In the genomic region with DNA sequence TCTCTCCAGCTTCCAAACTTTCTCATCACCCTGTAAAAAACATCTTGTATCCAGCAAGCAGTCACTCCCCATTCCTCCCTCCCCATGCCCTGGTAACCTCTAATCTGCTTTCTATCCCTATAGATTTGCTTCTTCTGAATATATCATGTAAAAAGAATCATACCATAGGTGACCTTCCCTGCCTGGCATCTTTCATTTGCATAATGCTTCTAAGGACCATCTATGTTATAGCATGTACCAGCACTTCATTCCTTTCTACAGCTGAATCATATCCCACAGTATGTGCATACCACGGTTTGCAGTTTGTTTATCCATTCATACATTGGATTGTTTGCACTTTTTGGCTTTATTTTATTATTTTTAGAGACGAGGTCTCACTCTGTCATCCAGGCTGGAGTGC, we compare ENCODE assay signal across 15 cellular contexts.
"Had no signal": no experiment of that assay in that cellular context is flagged by ENCODE, and none has a peak within 500 bp of the region (broad histone marks: within the 10 kb centered on the region; RNA-seq: fewer than 3 reads in every experiment).

No MANE protein-coding gene starts in this region.

- H3K36me3 Mint-ChIP-seq: activated CD4-positive, alpha-beta memory T cell treated with anti-CD3 and anti-CD28 coated beads for 36 hours; activated naive CD8-positive, alpha-beta T cell treated with anti-CD3 and anti-CD28 coated beads for 36 hours; naive thymus-derived CD8-positive, alpha-beta T cell; stimulated activated memory B cell treated with anti-CD40 and anti-IgM and Interleukin-4, amounts not matched to agents 10 μg/mL and 1 μg/mL and 100 μg/mL, for 72 hours had no signal

- H3K4me3 Mint-ChIP-seq: activated CD4-positive, alpha-beta memory T cell treated with anti-CD3 and anti-CD28 coated beads for 36 hours; activated naive CD8-positive, alpha-beta T cell treated with anti-CD3 and anti-CD28 coated beads for 36 hours; activated T-helper 17 cell treated with anti-CD3 and anti-CD28 coated beads, Interleukin-2, amount 50 U/mL, for 72 hours; naive thymus-derived CD8-positive, alpha-beta T cell; stimulated activated memory B cell treated with anti-CD40 and anti-IgM and Interleukin-4, amounts not matched to agents 10 μg/mL and 1 μg/mL and 100 μg/mL, for 72 hours had no signal

- H3K27me3 ChIP-seq: gastroesophageal sphincter, heart left ventricle had no signal

- DNase-seq: activated CD4-positive, alpha-beta memory T cell treated with anti-CD3 and anti-CD28 coated beads for 36 hours; activated CD4-positive, alpha-beta T cell treated with anti-CD3 and anti-CD28 coated beads for 4 hours; activated naive CD4-positive, alpha-beta T cell; activated naive CD8-positive, alpha-beta T cell treated with anti-CD3 and anti-CD28 coated beads for 36 hours; amygdala; heart left ventricle; kidney glomerular epithelial cell; mesenchymal stem cell; naive thymus-derived CD8-positive, alpha-beta T cell; stimulated activated CD4-positive, alpha-beta T cell treated with anti-CD3 and anti-CD28 coated beads, Interleukin-4, amount 100 ng/mL, for 4 hours; T-helper 2 cell had no signal

- ATAC-seq: activated T-helper 17 cell treated with anti-CD3 and anti-CD28 coated beads, Interleukin-2, amount 50 U/mL, for 72 hours; gastroesophageal sphincter; naive thymus-derived CD8-positive, alpha-beta T cell; stimulated activated memory B cell treated with anti-CD40 and anti-IgM and Interleukin-4, amounts not matched to agents 10 μg/mL and 1 μg/mL and 100 μg/mL, for 72 hours had no signal

- H3K27me3 Mint-ChIP-seq: activated CD4-positive, alpha-beta memory T cell treated with anti-CD3 and anti-CD28 coated beads for 36 hours; activated naive CD8-positive, alpha-beta T cell treated with anti-CD3 and anti-CD28 coated beads for 36 hours; activated T-helper 17 cell treated with anti-CD3 and anti-CD28 coated beads, Interleukin-2, amount 50 U/mL, for 72 hours; naive thymus-derived CD8-positive, alpha-beta T cell; stimulated activated memory B cell treated with anti-CD40 and anti-IgM and Interleukin-4, amounts not matched to agents 10 μg/mL and 1 μg/mL and 100 μg/mL, for 72 hours had no signal

- H3K27ac Mint-ChIP-seq: activated CD4-positive, alpha-beta memory T cell treated with anti-CD3 and anti-CD28 coated beads for 36 hours; activated naive CD8-positive, alpha-beta T cell treated with anti-CD3 and anti-CD28 coated beads for 36 hours; activated T-helper 17 cell treated with anti-CD3 and anti-CD28 coated beads, Interleukin-2, amount 50 U/mL, for 72 hours; stimulated activated memory B cell treated with anti-CD40 and anti-IgM and Interleukin-4, amounts not matched to agents 10 μg/mL and 1 μg/mL and 100 μg/mL, for 72 hours had no signal

- H3K9me3 ChIP-seq: gastroesophageal sphincter, heart left ventricle, thoracic aorta had no signal

- H3K36me3 ChIP-seq: gastroesophageal sphincter, heart left ventricle, thoracic aorta had no signal

- H3K9me3 Mint-ChIP-seq: activated CD4-positive, alpha-beta memory T cell treated with anti-CD3 and anti-CD28 coated beads for 36 hours; activated naive CD8-positive, alpha-beta T cell treated with anti-CD3 and anti-CD28 coated beads for 36 hours; activated T-helper 17 cell treated with anti-CD3 and anti-CD28 coated beads, Interleukin-2, amount 50 U/mL, for 72 hours; stimulated activated memory B cell treated with anti-CD40 and anti-IgM and Interleukin-4, amounts not matched to agents 10 μg/mL and 1 μg/mL and 100 μg/mL, for 72 hours had no signal

- H3K4me3 ChIP-seq: gastroesophageal sphincter, heart left ventricle, thoracic aorta had no signal
